23 cellular contexts compared by ENCODE assay signal in the genomic region with DNA sequence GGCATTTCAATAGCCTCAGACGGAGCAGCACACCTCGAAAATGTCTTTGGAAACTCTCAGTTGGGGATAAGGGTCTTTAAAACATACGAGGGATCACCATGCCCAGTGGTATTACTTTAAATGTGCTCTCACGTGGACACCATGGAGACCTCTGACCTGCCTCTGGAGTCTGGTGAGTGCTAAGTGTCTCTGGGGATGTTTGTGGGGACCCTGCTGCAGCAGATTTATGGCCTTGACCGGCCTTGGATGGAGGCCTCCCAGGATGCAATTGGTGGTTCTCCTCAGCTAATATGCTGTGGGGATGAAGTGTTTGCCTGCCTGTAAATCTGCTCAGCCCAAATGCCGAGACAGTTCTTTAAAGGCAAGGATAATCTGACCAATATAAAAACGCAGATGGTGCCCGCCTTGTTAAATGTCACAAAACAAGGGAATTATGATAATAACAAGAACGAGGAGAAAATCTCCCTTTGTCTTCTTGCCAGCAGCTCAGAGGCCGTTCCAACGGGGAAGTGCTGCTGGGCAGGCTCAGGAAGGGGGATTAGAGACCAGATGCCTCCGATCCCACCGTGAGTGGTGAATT.
"Had no signal": no experiment of that assay in that cellular context is flagged by ENCODE, and none has a peak within 500 bp of the region (broad histone marks: within the 10 kb centered on the region; RNA-seq: fewer than 3 reads in every experiment).

No MANE protein-coding gene starts in this region.

- H3K36me3 Mint-ChIP-seq: activated naive CD4-positive, alpha-beta T cell treated with anti-CD3 and anti-CD28 coated beads, Interleukin-2, amount 10 ng/mL, durations not matched to agents 7 days and 5 days; memory B cell; stimulated activated memory B cell treated with anti-CD40 and anti-IgM and Interleukin-4, amounts not matched to agents 10 μg/mL and 1 μg/mL and 100 μg/mL, for 72 hours; WTC11 had no signal

- H3K4me1 ChIP-seq: gastrocnemius medialis, stomach, suprapubic skin had no signal

- H3K27me3 Mint-ChIP-seq: activated naive CD4-positive, alpha-beta T cell treated with anti-CD3 and anti-CD28 coated beads, Interleukin-2, amount 10 ng/mL, durations not matched to agents 7 days and 5 days had no signal

- H3K27ac Mint-ChIP-seq: activated CD4-positive, alpha-beta T cell treated with anti-CD3 and anti-CD28 coated beads for 36 hours; activated naive CD4-positive, alpha-beta T cell treated with anti-CD3 and anti-CD28 coated beads, Interleukin-2, amount 10 ng/mL, durations not matched to agents 7 days and 5 days; activated T-helper 2 cell treated with anti-CD3 and anti-CD28 coated beads, Interferon-gamma antibody, Interleukin-2, Interleukin-4, amounts not matched to agents 10 μg/mL and 5 μg/mL and 100 μg/mL, durations not matched to agents 14 hours and 24 hours and 36 hours; memory B cell; stimulated activated memory B cell treated with anti-CD40 and anti-IgM and Interleukin-4, amounts not matched to agents 10 μg/mL and 1 μg/mL and 100 μg/mL, for 72 hours; WTC11 had no signal

- ATAC-seq: activated CD4-positive, alpha-beta T cell treated with anti-CD3 and anti-CD28 coated beads for 36 hours; activated T-cell treated with anti-CD3 and anti-CD28 coated beads, Interleukin-2, amount 50 U/mL, for 4 hours; esophagus mucosa; gastrocnemius medialis; sciatic nerve; stimulated activated memory B cell treated with anti-CD40 and anti-IgM and Interleukin-4, amounts not matched to agents 10 μg/mL and 1 μg/mL and 100 μg/mL, for 72 hours; WTC11 had no signal

- H3K9me3 ChIP-seq: gastrocnemius medialis, suprapubic skin, tibial nerve had no signal

- H3K27ac ChIP-seq: cardiac muscle cell, gastrocnemius medialis, stomach, suprapubic skin, tibial nerve had no signal

- H3K4me3 Mint-ChIP-seq: activated CD4-positive, alpha-beta T cell treated with anti-CD3 and anti-CD28 coated beads for 36 hours; activated naive CD4-positive, alpha-beta T cell treated with anti-CD3 and anti-CD28 coated beads, Interleukin-2, amount 10 ng/mL, durations not matched to agents 7 days and 5 days; activated T-cell treated with anti-CD3 and anti-CD28 coated beads, Interleukin-2, amount 50 U/mL, for 4 hours; memory B cell; stimulated activated memory B cell treated with anti-CD40 and anti-IgM and Interleukin-4, amounts not matched to agents 10 μg/mL and 1 μg/mL and 100 μg/mL, for 72 hours; WTC11 had no signal

- DNase-seq: activated CD4-positive, alpha-beta T cell treated with anti-CD3 and anti-CD28 coated beads for 36 hours; activated CD4-positive, alpha-beta T cell treated with anti-CD3 and anti-CD28 coated beads, Interleukin-2, amount 50 U/mL, for 48 hours; activated CD8-positive, alpha-beta memory T cell treated with anti-CD3 and anti-CD28 coated beads, Interleukin-2, amount 50 U/mL, for 48 hours; activated naive CD4-positive, alpha-beta T cell treated with anti-CD3 and anti-CD28 coated beads, Interleukin-2, amount 10 ng/mL, durations not matched to agents 7 days and 5 days; activated T-cell treated with anti-CD3 and anti-CD28 coated beads, Interleukin-2, amount 50 U/mL, for 4 hours; amygdala; dermis blood vessel endothelial cell; effector memory CD4-positive, alpha-beta T cell; gastrocnemius medialis; occipital lobe; small intestine; stimulated activated CD4-positive, alpha-beta T cell treated with anti-CD3 and anti-CD28 coated beads, Interleukin-2, amount 100 ng/mL, for 24 hours; stomach; T-helper 9 cell had no signal

- H3K9me3 Mint-ChIP-seq: activated T-cell treated with anti-CD3 and anti-CD28 coated beads, Interleukin-2, amount 50 U/mL, for 4 hours; activated T-helper 2 cell treated with anti-CD3 and anti-CD28 coated beads, Interferon-gamma antibody, Interleukin-2, Interleukin-4, amounts not matched to agents 10 μg/mL and 5 μg/mL and 100 μg/mL, durations not matched to agents 14 hours and 24 hours and 36 hours; memory B cell had no signal

- H3K36me3 ChIP-seq: cardiac muscle cell, gastrocnemius medialis, stomach, suprapubic skin, tibial nerve had no signal

- H3K4me3 ChIP-seq: cardiac muscle cell, gastrocnemius medialis, stomach, suprapubic skin, tibial nerve had no signal

- H3K27me3 ChIP-seq: cardiac muscle cell, gastrocnemius medialis, stomach, suprapubic skin, tibial nerve had no signal

- H3K4me1 Mint-ChIP-seq: activated CD4-positive, alpha-beta T cell treated with anti-CD3 and anti-CD28 coated beads for 36 hours; activated naive CD4-positive, alpha-beta T cell treated with anti-CD3 and anti-CD28 coated beads, Interleukin-2, amount 10 ng/mL, durations not matched to agents 7 days and 5 days; memory B cell; stimulated activated memory B cell treated with anti-CD40 and anti-IgM and Interleukin-4, amounts not matched to agents 10 μg/mL and 1 μg/mL and 100 μg/mL, for 72 hours had no signal
